Comparison of ENCODE assay signal across 8 cellular contexts in genomic region chr4:6987566-6987920, GRCh38. TPM values are rescaled to one million over a fixed set of nuclear protein-coding genes. Genes with fewer than 3 reads are reported as not detected.
A peak's percentile ranks its signal among the peaks of the same experiment; 100 is the strongest.
DNase-seq lines count a peak whose midpoint lies in the region; ATAC-seq and TF ChIP-seq lines count a peak whose summit lies in the region.

No MANE protein-coding gene starts in this region.

- WGBS in lung, 2 donors, result 3% methylated on average over 16 of the region's 16 CpGs
- 1% methylated on average over 16 of the region's 16 CpGs for WGBS in urinary bladder

- H3K27me3 Mint-ChIP-seq in activated CD8-positive, alpha-beta memory T cell treated with anti-CD3 and anti-CD28 coated beads, Interleukin-2, amount 10 ng/mL, durations not matched to agents 7 days and 5 days, result no peaks in the 10 kb centered on the region
- no peaks in the 10 kb centered on the region for H3K27me3 Mint-ChIP-seq in MCF 10A (ENCODE audit: insufficient read depth, unreplicated experiment)

- no peak for TF ChIP-seq CTCF in Loucy (conservative IDR thresholded peaks at IDR 0.05; ENCODE audit: low read length)
- no peak for TF ChIP-seq CTCF in MCF 10A (IDR thresholded peaks at IDR 0.05; ENCODE audit: unreplicated experiment)
- TF ChIP-seq CTCF in lung (IDR thresholded peaks at IDR 0.05; ENCODE audit: control extremely low read depth, extremely low read depth), result no peak

- no peaks in the 10 kb centered on the region for H3K9me3 ChIP-seq in Loucy (ENCODE audit: insufficient read depth, low read depth, low read length)
- H3K9me3 ChIP-seq in lung (ENCODE audit: control insufficient read depth in 2 of 2, insufficient read depth in 1 of 2, low read length in 1 of 2), result no peaks in the 10 kb centered on the region

- H3K4me2 ChIP-seq in Loucy (ENCODE audit: low read depth, low read length, poor library complexity, severe bottlenecking), result peak overlapping the region; percentile 96

- CTCF ChIA-PET in activated CD8-positive, alpha-beta memory T cell treated with anti-CD3 and anti-CD28 coated beads, Interleukin-2, amount 10 ng/mL, durations not matched to agents 7 days and 5 days (lab: Charles Lee), result interaction anchor here (0.8 to 3.3 kb wide), 10 partner anchors 11 to 267 kb away, joined by 3 to 26 read pairs (median 6); partner anchors contain the start of genes GRPEL1, TADA2B and TBC1D14
- CTCF ChIA-PET in MCF 10A (lab: Yijun Ruan, JAX), result interaction anchor here (0.9 to 2.2 kb wide), 4 partner anchors 13 to 83 kb away, joined by 3 to 8 read pairs (median 6); partner anchors contain the start of gene TADA2B

- peak overlapping the region; percentile 90 for H3K4me3 ChIP-seq in Loucy (ENCODE audit: low read length, poor library complexity, severe bottlenecking)
- H3K4me3 ChIP-seq in lung, result peak overlapping the region; percentile 85
- H3K4me3 ChIP-seq in urinary bladder (ENCODE audit: low read depth, low read length), result peak overlapping the region; percentile 80

- H3F3A ChIP-seq in Loucy (ENCODE audit: low read depth), result peaks cover 4% of the 10 kb centered on the region; the same call in 1 of the 2 replicates

- TSS peak; percentile 33 for BruUV-seq in MCF 10A (replicated peaks; lab: Mats Ljungman, UMichigan)

- H3K27me3 ChIP-seq in Loucy (ENCODE audit: insufficient read depth, low read length, poor library complexity, severe bottlenecking), result no peaks in the 10 kb centered on the region
- H3K27me3 ChIP-seq in lung (ENCODE audit: control insufficient read depth, insufficient read depth), result no peaks in the 10 kb centered on the region

- peaks cover 1% of the 10 kb centered on the region for H3K36me3 Mint-ChIP-seq in activated CD8-positive, alpha-beta memory T cell treated with anti-CD3 and anti-CD28 coated beads, Interleukin-2, amount 10 ng/mL, durations not matched to agents 7 days and 5 days
- peaks cover 18% of the 10 kb centered on the region for H3K36me3 Mint-ChIP-seq in MCF 10A (ENCODE audit: insufficient read depth, unreplicated experiment)

- POLR2A ChIA-PET in MCF 10A (lab: Yijun Ruan, JAX), result interaction anchor here (0.8 to 3.6 kb wide), 18 partner anchors 8 to 354 kb away, joined by 3 to 87 read pairs (median 7); partner anchors contain the start of genes BLOC1S4, GRPEL1, MRFAP1L1 and TADA2B

- peak overlapping the region; percentile 84 for H3K27ac Mint-ChIP-seq in activated CD8-positive, alpha-beta memory T cell treated with anti-CD3 and anti-CD28 coated beads, Interleukin-2, amount 10 ng/mL, durations not matched to agents 7 days and 5 days
- H3K27ac Mint-ChIP-seq in MCF 10A (ENCODE audit: low read depth, unreplicated experiment), result peak overlapping the region; percentile 95

- no peak for DNase-seq in activated CD8-positive, alpha-beta memory T cell treated with anti-CD3 and anti-CD28 coated beads, Interleukin-2, amount 10 ng/mL, durations not matched to agents 7 days and 5 days
- DNase-seq in activated CD8-positive, alpha-beta memory T cell treated with anti-CD3 and anti-CD28 coated beads for 24 hours, result no peak
- DNase-seq in MCF 10A (ENCODE audit: unreplicated experiment), result peak; percentile 44
- DNase-seq in lung (ENCODE audit: low spot score), result no peak
- DNase-seq in SHP77 (lab: John Stamatoyannopoulos, UW), result no peak

- peak overlapping the region; percentile 90 for H2AFZ ChIP-seq in Loucy (ENCODE audit: low read length)

- no peak for ATAC-seq in activated CD8-positive, alpha-beta memory T cell treated with anti-CD3 and anti-CD28 coated beads, Interleukin-2, amount 10 ng/mL, durations not matched to agents 7 days and 5 days
- ATAC-seq in lung (ENCODE audit: insufficient read depth, low FRiP score) (no peak), HG03460 (IDR thresholded peaks at IDR 0.05; ENCODE audit: unreplicated experiment) (no peak)

- peaks cover 33% of the 10 kb centered on the region for H3K4me1 ChIP-seq in Loucy (ENCODE audit: insufficient read depth, low read length, poor library complexity, severe bottlenecking)
- H3K4me1 ChIP-seq in lung (ENCODE audit: control insufficient read depth in 2 of 2, insufficient read depth in 2 of 2, low read length in 2 of 2), result peaks cover 10 to 15% of the 10 kb centered on the region in 2 donors
- H3K4me1 ChIP-seq in urinary bladder (ENCODE audit: insufficient read depth), result no peaks in the 10 kb centered on the region

- H3K9ac ChIP-seq in Loucy (ENCODE audit: low read depth, low read length, poor library complexity, severe bottlenecking), result peak overlapping the region; percentile 76

- peak overlapping the region; percentile 92 for H3K4me3 Mint-ChIP-seq in activated CD8-positive, alpha-beta memory T cell treated with anti-CD3 and anti-CD28 coated beads, Interleukin-2, amount 10 ng/mL, durations not matched to agents 7 days and 5 days
- peak overlapping the region; percentile 97 for H3K4me3 Mint-ChIP-seq in MCF 10A (ENCODE audit: unreplicated experiment)

- no peaks in the 10 kb centered on the region for H3K9me2 ChIP-seq in Loucy (replicated peaks; ENCODE audit: low read depth, low read length)

- H3K9me3 Mint-ChIP-seq in activated CD8-positive, alpha-beta memory T cell treated with anti-CD3 and anti-CD28 coated beads, Interleukin-2, amount 10 ng/mL, durations not matched to agents 7 days and 5 days (ENCODE audit: low read depth), result no peaks in the 10 kb centered on the region
- no peaks in the 10 kb centered on the region for H3K9me3 Mint-ChIP-seq in MCF 10A (ENCODE audit: unreplicated experiment)

- intact Hi-C loops in MCF 10A (cut with micrococcal nuclease), result loop anchor here (1.0 to 5.0 kb wide), 4 partner anchors 55 to 270 kb away; partner anchors contain the start of genes BLOC1S4, GRPEL1, TADA2B and TBC1D14

- no peaks in the 10 kb centered on the region for H3K36me3 ChIP-seq in Loucy (ENCODE audit: insufficient read depth, low read length)
- peaks cover 0 to 3% of the 10 kb centered on the region in 2 donors for H3K36me3 ChIP-seq in lung (ENCODE audit: control insufficient read depth in 2 of 2, insufficient read depth in 2 of 2, low read length in 2 of 2)
- no peaks in the 10 kb centered on the region for H3K36me3 ChIP-seq in urinary bladder (ENCODE audit: insufficient read depth)

- H3K4me1 Mint-ChIP-seq in activated CD8-positive, alpha-beta memory T cell treated with anti-CD3 and anti-CD28 coated beads, Interleukin-2, amount 10 ng/mL, durations not matched to agents 7 days and 5 days, result peaks cover 76% of the 10 kb centered on the region
- H3K4me1 Mint-ChIP-seq in MCF 10A (ENCODE audit: insufficient read depth, unreplicated experiment), result peaks cover 47% of the 10 kb centered on the region

- H4K20me1 ChIP-seq in Loucy (ENCODE audit: insufficient read depth, low read length, poor library complexity, severe bottlenecking), result peaks cover 26% of the 10 kb centered on the region

- H3K79me2 ChIP-seq in Loucy (ENCODE audit: insufficient read depth, low read length), result peaks cover 60% of the 10 kb centered on the region

- peak overlapping the region; percentile 79 to 95 for H3K27ac ChIP-seq in lung (ENCODE audit: low read depth in 1 of 2, low read length in 1 of 2)
- peak overlapping the region; percentile 74 for H3K27ac ChIP-seq in urinary bladder (ENCODE audit: low read depth)

RNA-seq across cellular contexts. Expression of gene TADA2B, which starts 55.6 kb away (rescaled TPM):
- 10 to 100 TPM; 16.9 to 21.4 TPM for total RNA-seq in activated CD8-positive, alpha-beta memory T cell treated with anti-CD3 and anti-CD28 coated beads, Interleukin-2, amount 10 ng/mL, durations not matched to agents 7 days and 5 days
- 29.5 and 31.8 TPM in 2 replicates for total RNA-seq in MCF 10A (2022)
- 10 to 100 TPM; 19.1 to 22.9 TPM for total RNA-seq in lung
- polyA plus RNA-seq in lung, result 10 to 100 TPM; 10.7 to 16.1 TPM
- total RNA-seq in urinary bladder, result 12.7 TPM
- polyA plus RNA-seq in urinary bladder, result 23.5 TPM
